In genomic region chr2:136394136-136395060, GRCh38 we compare ENCODE assay signal across 12 cellular contexts.
DNase-seq lines count a peak whose midpoint lies in the region; ATAC-seq, FAIRE-seq and TF ChIP-seq lines count a peak whose summit lies in the region.
"Had no signal": no experiment of that assay in that cellular context is flagged by ENCODE, and none has a peak within 500 bp of the region (broad histone marks: within the 10 kb centered on the region; RNA-seq: fewer than 3 reads in every experiment).

No MANE protein-coding gene starts in this region.

- FAIRE-seq in small intestine (lab: Jason Lieb, UNC) = no peak
- FAIRE-seq: K562 had no signal

- H3K27ac ChIP-seq in small intestine (ENCODE audit: low read depth in 1 of 2, low read length in 1 of 2) = no peak overlapping the region
- H3K27ac ChIP-seq: RWPE1 had no signal

- DNase-seq in NCI-H1105 (lab: John Stamatoyannopoulos, UW) (peak; percentile 4), NCI-H1105 treated with DMSO at 0.1 percent for 48 hours (lab: John Stamatoyannopoulos, UW) (no peak), omental fat pad (ENCODE audit: low spot score) (no peak), left colon (no peak), small intestine (no peak), NCI-H128 (lab: John Stamatoyannopoulos, UW; ENCODE audit: unreplicated experiment) (no peak)
- DNase-seq: 8988T, cortex of kidney had no signal

- peak; percentile 77 for ATAC-seq in GM21529 (IDR thresholded peaks at IDR 0.05; ENCODE audit: unreplicated experiment)
- peak; percentile 56 for ATAC-seq in HG03378 (IDR thresholded peaks at IDR 0.05; ENCODE audit: unreplicated experiment)
- peak; percentile 17 for ATAC-seq in omental fat pad (ENCODE audit: low FRiP score)
- no peak for ATAC-seq in left colon
- ATAC-seq: K562 had no signal

- no peak overlapping the region for H3K4me3 ChIP-seq in small intestine (ENCODE audit: low read depth in 1 of 2, low read length in 2 of 2)
- H3K4me3 ChIP-seq: K562 had no signal

- no peaks in the 10 kb centered on the region for H3K27me3 ChIP-seq in small intestine (ENCODE audit: control insufficient read depth in 2 of 2, insufficient read depth in 2 of 2, low read length in 2 of 2)

- 81 to 84% (median 82%) methylated on average over 8 of the region's 8 CpGs for WGBS in small intestine, 3 donors

- H3K4me1 ChIP-seq in small intestine (ENCODE audit: control insufficient read depth in 2 of 2, insufficient read depth in 1 of 2, low read depth in 1 of 2, low read length in 1 of 2) = no peaks in the 10 kb centered on the region

- intact Hi-C loops in left colon (cut with DNase I, micrococcal nuclease) = no loop called here

- no peaks in the 10 kb centered on the region for H3K9me3 ChIP-seq in small intestine (ENCODE audit: control insufficient read depth, low read depth)

- no peak for TF ChIP-seq CTCF in omental fat pad (IDR thresholded peaks at IDR 0.05)

- no peaks in the 10 kb centered on the region for H3K36me3 ChIP-seq in small intestine (ENCODE audit: control insufficient read depth in 2 of 2, insufficient read depth in 2 of 2, low read length in 2 of 2)
